ENCODE assay signal across 8 cellular contexts in genomic region chr7:2757361-2757903, GRCh38.
A peak's percentile ranks its signal among the peaks of the same experiment; 100 is the strongest.
DNase-seq lines count a peak whose midpoint lies in the region; ATAC-seq and TF ChIP-seq lines count a peak whose summit lies in the region.

No MANE protein-coding gene starts in this region.

- ATAC-seq in HG03139 (IDR thresholded peaks at IDR 0.05; ENCODE audit: unreplicated experiment): no peak
- ATAC-seq in HG03135 (IDR thresholded peaks at IDR 0.05; ENCODE audit: unreplicated experiment): no peak

- no peak for DNase-seq in Caco-2
- DNase-seq in HFFc6: peak; percentile 69
- DNase-seq in SJCRH30: peak in 1 of 2 experiments; percentile 42
- no peak for DNase-seq in esophagus muscularis mucosa (ENCODE audit: extremely low spot score)
- peak; percentile 50 for DNase-seq in pons (ENCODE audit: low spot score)
- DNase-seq in stimulated activated CD4-positive, alpha-beta T cell treated with anti-CD3 and anti-CD28 coated beads, Interleukin-4, amount 100 ng/mL, for 24 hours: no peak

- TF ChIP-seq EP300 in esophagus muscularis mucosa (IDR thresholded peaks at IDR 0.05): no peak

- WGBS in esophagus muscularis mucosa: 29% methylated on average over 11 of the region's 11 CpGs

- peaks cover 64% of the 10 kb centered on the region for H3K36me3 Mint-ChIP-seq in Caco-2 (ENCODE audit: insufficient read depth, unreplicated experiment)
- H3K36me3 Mint-ChIP-seq in HFFc6 (ENCODE audit: low read depth): peaks cover 61% of the 10 kb centered on the region

- H3K4me3 ChIP-seq in Caco-2 (ENCODE audit: low read depth, low read length) (no peak overlapping the region), SJCRH30 (peak overlapping the region; percentile 37), esophagus muscularis mucosa (peak overlapping the region in 3 of 4 donors; percentile 2 to 22 (median 9))

- POLR2A ChIA-PET in Caco-2 (lab: Charles Lee): interaction anchor here (1.1 kb wide), 1 partner anchor 88 kb away, joined by 7 read pairs; no protein-coding TSS in a partner anchor

- H3K9me3 Mint-ChIP-seq in Caco-2 (ENCODE audit: unreplicated experiment) (no peaks in the 10 kb centered on the region), HFFc6 (peaks cover 7% of the 10 kb centered on the region; the same call in 1 of the 2 replicates)

- CTCF ChIA-PET in Caco-2 (lab: Charles Lee): interaction anchor here (0.5 to 1.1 kb wide), 5 partner anchors 47 to 135 kb away, joined by 3 to 4 read pairs (median 3); no protein-coding TSS in a partner anchor

- peak overlapping the region; percentile 95 for H3K27ac Mint-ChIP-seq in Caco-2 (ENCODE audit: unreplicated experiment)
- peak overlapping the region; percentile 95 for H3K27ac Mint-ChIP-seq in HFFc6

- H3K27me3 Mint-ChIP-seq in Caco-2 (ENCODE audit: insufficient read depth, unreplicated experiment) (no peaks in the 10 kb centered on the region), HFFc6 (ENCODE audit: insufficient read depth) (peaks cover 4% of the 10 kb centered on the region; the same call in 1 of the 2 replicates)

- H3K36me3 ChIP-seq in Caco-2 (ENCODE audit: control insufficient read depth, insufficient read depth, low read length): no peaks in the 10 kb centered on the region
- H3K36me3 ChIP-seq in SJCRH30: no peaks in the 10 kb centered on the region
- peaks cover 0 to 4% (median 0%) of the 10 kb centered on the region in 4 donors for H3K36me3 ChIP-seq in esophagus muscularis mucosa

- no peak for TF ChIP-seq POLR2A in esophagus muscularis mucosa (IDR thresholded peaks at IDR 0.05; ENCODE audit: low read depth)

- no peaks in the 10 kb centered on the region for H3K9me3 ChIP-seq in Caco-2
- no peaks in the 10 kb centered on the region for H3K9me3 ChIP-seq in SJCRH30 (replicated peaks)
- H3K9me3 ChIP-seq in esophagus muscularis mucosa: no peaks in the 10 kb centered on the region

- BruUV-seq in Caco-2 (replicated peaks; lab: Mats Ljungman, UMichigan): TSS peak; percentile 80

- H3K27ac ChIP-seq in SJCRH30: peak overlapping the region; percentile 88
- peak overlapping the region; percentile 81 to 91 (median 85) for H3K27ac ChIP-seq in esophagus muscularis mucosa (replicated peaks in 1 of 4)

- H3K27me3 ChIP-seq in Caco-2 (replicated peaks; ENCODE audit: control insufficient read depth, insufficient read depth, low read length) (no peaks in the 10 kb centered on the region), SJCRH30 (no peaks in the 10 kb centered on the region), esophagus muscularis mucosa (no peaks in the 10 kb centered on the region)

- H3K4me1 ChIP-seq in Caco-2 (peaks cover 20% of the 10 kb centered on the region), SJCRH30 (peaks cover 33% of the 10 kb centered on the region), esophagus muscularis mucosa (peaks cover 45 to 60% (median 57%) of the 10 kb centered on the region in 4 donors)

- peak overlapping the region; percentile 67 for H3K4me3 Mint-ChIP-seq in Caco-2 (ENCODE audit: unreplicated experiment)
- H3K4me3 Mint-ChIP-seq in HFFc6: peak overlapping the region; percentile 85

- peaks cover 31% of the 10 kb centered on the region for H3K4me1 Mint-ChIP-seq in Caco-2 (ENCODE audit: low read depth, unreplicated experiment)
- H3K4me1 Mint-ChIP-seq in HFFc6 (ENCODE audit: low read depth): peaks cover 79% of the 10 kb centered on the region

- TF ChIP-seq CTCF in Caco-2 (IDR thresholded peaks at IDR 0.05; ENCODE audit: insufficient read depth in 1 of 2, low read depth in 1 of 2, low read length in 1 of 2, severe bottlenecking in 1 of 2, unreplicated experiment in 1 of 2) (no peak), HFFc6 (IDR thresholded peaks at IDR 0.05) (no peak), esophagus muscularis mucosa (IDR thresholded peaks at IDR 0.05) (no peak)

- intact Hi-C loops in Caco-2 (cut with micrococcal nuclease; ENCODE audit: unreplicated experiment) (no loop called here), esophagus muscularis mucosa (cut with DNase I) (no loop called here)

Comparison
In these comparisons a context has a peak if more than half of its experiments do, and no peak if none do; other contexts are left out.
1. DNase-seq: peak in HFFc6 (single experiment) and pons (single experiment); none in Caco-2 (0 of 2), esophagus muscularis mucosa (single experiment) and stimulated activated CD4-positive, alpha-beta T cell treated with anti-CD3 and anti-CD28 coated beads, Interleukin-4, amount 100 ng/mL, for 24 hours (single experiment).